Comparison of ENCODE assay signal across 8 cellular contexts in genomic region chr17:76529643-76530488, GRCh38. TPM values are rescaled to one million over a fixed set of nuclear protein-coding genes. Genes with fewer than 3 reads are reported as not detected.
DNase-seq lines count a peak whose midpoint lies in the region; ATAC-seq and TF ChIP-seq lines count a peak whose summit lies in the region.

No MANE protein-coding gene starts in this region.

- no peak overlapping the region for H3K4me3 Mint-ChIP-seq in Caco-2 (ENCODE audit: unreplicated experiment)
- peak overlapping the region; percentile 59 for H3K4me3 Mint-ChIP-seq in glutamatergic neuron (ENCODE audit: unreplicated experiment)

- 30 to 47% (median 34%) methylated on average over 24 to 27 of the region's 27 CpGs for WGBS in psoas muscle, 3 donors

- H3K27ac ChIP-seq in VCaP (peak overlapping the region; percentile 67), psoas muscle (peak overlapping the region; percentile 74)

- DNase-seq in Caco-2: no peak
- DNase-seq in glutamatergic neuron: peak; percentile 69
- peak; percentile 89 to 94 for DNase-seq in psoas muscle

- POLR2A ChIA-PET in Caco-2 (lab: Charles Lee): no interaction called here

- H3K4me1 Mint-ChIP-seq in Caco-2 (ENCODE audit: low read depth, unreplicated experiment) (peaks cover 15% of the 10 kb centered on the region), glutamatergic neuron (ENCODE audit: low read depth, unreplicated experiment) (peaks cover 19% of the 10 kb centered on the region)

- H3K9me3 Mint-ChIP-seq in Caco-2 (ENCODE audit: unreplicated experiment) (no peaks in the 10 kb centered on the region), glutamatergic neuron (ENCODE audit: unreplicated experiment) (peaks cover 3% of the 10 kb centered on the region)

- H3K27ac Mint-ChIP-seq in Caco-2 (ENCODE audit: unreplicated experiment) (peak overlapping the region; percentile 3), glutamatergic neuron (ENCODE audit: unreplicated experiment) (peak overlapping the region; percentile 77)

- H3K27me3 ChIP-seq in Caco-2 (replicated peaks; ENCODE audit: control insufficient read depth, insufficient read depth, low read length): no peaks in the 10 kb centered on the region
- H3K27me3 ChIP-seq in psoas muscle (ENCODE audit: insufficient read depth in 3 of 3, low read length in 2 of 3): peaks cover 0 to 1% (median 0%) of the 10 kb centered on the region in 3 donors

- H3K27me3 Mint-ChIP-seq in Caco-2 (ENCODE audit: insufficient read depth, unreplicated experiment) (no peaks in the 10 kb centered on the region), glutamatergic neuron (ENCODE audit: unreplicated experiment) (peaks cover 5% of the 10 kb centered on the region)

- H3K36me3 ChIP-seq in Caco-2 (ENCODE audit: control insufficient read depth, insufficient read depth, low read length): no peaks in the 10 kb centered on the region
- H3K36me3 ChIP-seq in psoas muscle (ENCODE audit: insufficient read depth in 1 of 2, low read depth in 1 of 2): no peaks in the 10 kb centered on the region

- peak; percentile 47 to 74 (median 66) for ATAC-seq in psoas muscle
- ATAC-seq in GM21825 (IDR thresholded peaks at IDR 0.05; ENCODE audit: unreplicated experiment): no peak
- no peak for ATAC-seq in HG02610 (IDR thresholded peaks at IDR 0.05; ENCODE audit: unreplicated experiment)
- no peak for ATAC-seq in GM21390 (IDR thresholded peaks at IDR 0.05; ENCODE audit: unreplicated experiment)
- ATAC-seq in GM21737 (IDR thresholded peaks at IDR 0.05; ENCODE audit: unreplicated experiment): no peak

- H3K4me1 ChIP-seq in Caco-2 (peaks cover 24% of the 10 kb centered on the region), psoas muscle (peaks cover 39% of the 10 kb centered on the region)

- CTCF ChIA-PET in Caco-2 (lab: Charles Lee): interaction anchor here (0.7 kb wide), 1 partner anchor 98 kb away, joined by 3 read pairs; no protein-coding TSS in a partner anchor

- H3K4me3 ChIP-seq in Caco-2 (ENCODE audit: low read depth, low read length) (no peak overlapping the region), psoas muscle (peak overlapping the region; percentile 11)

- no TSS peak for BruUV-seq in Caco-2 (replicated peaks; lab: Mats Ljungman, UMichigan)

- H3K9me3 ChIP-seq in Caco-2 (no peaks in the 10 kb centered on the region), psoas muscle (no peaks in the 10 kb centered on the region)

- TF ChIP-seq CTCF in Caco-2 (IDR thresholded peaks at IDR 0.05; ENCODE audit: insufficient read depth in 1 of 2, low read depth in 1 of 2, low read length in 1 of 2, severe bottlenecking in 1 of 2, unreplicated experiment in 1 of 2): no peak
- no peak for TF ChIP-seq CTCF in VCaP (conservative IDR thresholded peaks at IDR 0.05)
- TF ChIP-seq CTCF in glutamatergic neuron (IDR thresholded peaks at IDR 0.05; ENCODE audit: partially characterized antibody, unreplicated experiment): no peak
- TF ChIP-seq CTCF in psoas muscle (IDR thresholded peaks at IDR 0.05): no peak

- no peaks in the 10 kb centered on the region for H3K36me3 Mint-ChIP-seq in Caco-2 (ENCODE audit: insufficient read depth, unreplicated experiment)
- no peaks in the 10 kb centered on the region for H3K36me3 Mint-ChIP-seq in glutamatergic neuron (ENCODE audit: unreplicated experiment)

- intact Hi-C loops in Caco-2 (cut with micrococcal nuclease; ENCODE audit: unreplicated experiment): no loop called here
- intact Hi-C loops in psoas muscle (cut with DNase I): no loop called here

RNA-seq across cellular contexts. Expression of gene CYGB, which starts 7.6 kb away (rescaled TPM):
- total RNA-seq in Caco-2 (2022) (0.32 and 1.0 TPM in 2 replicates), glutamatergic neuron (ENCODE audit: unreplicated experiment) (20.4 TPM), psoas muscle (10 to 100 TPM in 3 of 4 donors, 1 to 10 TPM in 1; 9.5 to 14.6 (median 11.9) TPM)
- 10 to 100 TPM in 1 of 3 donors, 1 to 10 TPM in 2; 6.4 to 12.6 (median 8.1) TPM for polyA plus RNA-seq in psoas muscle

RNA-seq across cellular contexts. Expression of gene PRCD, which starts 10.0 kb away (rescaled TPM):
- total RNA-seq in Caco-2 (2022) (not detected in 2 replicates), glutamatergic neuron (ENCODE audit: unreplicated experiment) (1.4 TPM), psoas muscle (1 to 10 TPM in 2 of 4 donors, under 1 TPM in 2; 0.18 to 1.7 (median 1.0) TPM)
- 1 to 10 TPM; 1.2 to 1.6 (median 1.3) TPM for polyA plus RNA-seq in psoas muscle

RNA-seq across cellular contexts. Expression of gene RHBDF2, which starts 28.6 kb away (rescaled TPM):
- total RNA-seq in Caco-2 (2022) (33.8 and 37.2 TPM in 2 replicates), glutamatergic neuron (ENCODE audit: unreplicated experiment) (1.9 TPM), psoas muscle (10 to 100 TPM in 3 of 4 donors, 1 to 10 TPM in 1; 6.6 to 23.1 (median 12.4) TPM)
- 10 to 100 TPM; 11.2 to 14.7 (median 13.9) TPM for polyA plus RNA-seq in psoas muscle

RNA-seq across cellular contexts. Expression of gene ST6GALNAC2, which starts 55.8 kb away (rescaled TPM):
- total RNA-seq in Caco-2 (2022): 0.77 and 2.5 TPM in 2 replicates
- 0.32 TPM for total RNA-seq in glutamatergic neuron (ENCODE audit: unreplicated experiment)
- 10 to 100 TPM in 3 of 4 donors, 1 to 10 TPM in 1; 8.1 to 17.8 (median 13.0) TPM for total RNA-seq in psoas muscle
- 1 to 10 TPM; 1.2 to 8.7 (median 7.6) TPM for polyA plus RNA-seq in psoas muscle

Comparison
In these comparisons a context has a peak if more than half of its experiments do, and no peak if none do; other contexts are left out.
1. DNase-seq: peak in glutamatergic neuron (single experiment) and psoas muscle (2 of 2); none in Caco-2 (0 of 2).
2. ATAC-seq: peak in psoas muscle (4 of 4); none in GM21825 (single experiment), HG02610 (single experiment), GM21390 (single experiment) and GM21737 (single experiment).